In the genomic region with DNA sequence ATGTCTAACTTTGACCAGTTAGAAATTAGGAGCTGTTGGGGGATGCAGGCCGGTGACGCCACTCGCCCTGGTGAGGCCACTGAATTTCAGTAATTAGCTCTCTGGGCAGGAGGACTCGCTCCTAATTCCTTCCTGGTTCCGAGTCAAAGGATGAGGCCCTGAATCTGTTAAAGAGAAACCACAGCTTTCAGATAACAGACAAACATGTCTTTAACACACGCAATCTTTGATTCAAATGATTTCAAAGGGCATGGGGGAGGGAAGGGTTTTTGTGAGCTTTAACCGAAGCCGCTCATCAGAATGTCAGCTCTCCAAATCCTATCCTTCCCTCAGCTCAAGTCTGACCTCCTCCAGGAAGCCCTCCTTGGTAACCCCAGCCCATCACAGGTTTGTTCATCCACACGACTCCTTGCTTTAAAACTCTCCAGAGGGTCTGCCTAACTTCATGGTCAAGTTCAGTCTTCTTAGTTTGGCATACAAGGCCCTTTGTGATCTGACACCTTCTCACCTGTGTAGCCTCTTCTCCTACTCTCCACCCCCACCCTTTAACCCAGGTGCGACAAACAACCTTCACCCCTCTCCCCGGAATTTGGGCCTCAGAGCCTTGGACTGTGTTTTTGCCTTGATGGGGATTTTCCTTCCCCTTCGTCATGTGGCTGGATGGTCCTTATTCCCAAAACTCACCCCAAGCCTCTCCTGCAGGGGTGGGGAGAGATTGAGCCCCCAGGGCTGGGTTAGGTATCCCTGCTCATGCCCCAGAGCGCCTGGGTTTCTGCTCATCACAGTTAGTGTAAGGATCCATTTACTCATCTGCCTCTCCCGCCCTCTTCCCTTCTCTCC, we compare ENCODE assay signal across 1 cellular context.
TF ChIP-seq lines count a peak whose summit lies in the region.

No MANE protein-coding gene starts in this region.

TF ChIP-seq in GM12878, 131 proteins besides CTCF, POLR2A, EP300 and RAD21:
- TF ChIP-seq SUPT20H (IDR thresholded peaks at IDR 0.05; ENCODE audit: borderline replicate concordance, control insufficient read depth, low read depth, low read length) = no peak
- TF ChIP-seq NR2C1 (IDR thresholded peaks at IDR 0.05) = no peak
- no peak for TF ChIP-seq CHD1 (IDR thresholded peaks at IDR 0.05; ENCODE audit: low read depth, low read length)
- no peak for TF ChIP-seq MEF2A (IDR thresholded peaks at IDR 0.05; ENCODE audit: insufficient read depth, low read depth, low read length)
- TF ChIP-seq, protein P1, sequence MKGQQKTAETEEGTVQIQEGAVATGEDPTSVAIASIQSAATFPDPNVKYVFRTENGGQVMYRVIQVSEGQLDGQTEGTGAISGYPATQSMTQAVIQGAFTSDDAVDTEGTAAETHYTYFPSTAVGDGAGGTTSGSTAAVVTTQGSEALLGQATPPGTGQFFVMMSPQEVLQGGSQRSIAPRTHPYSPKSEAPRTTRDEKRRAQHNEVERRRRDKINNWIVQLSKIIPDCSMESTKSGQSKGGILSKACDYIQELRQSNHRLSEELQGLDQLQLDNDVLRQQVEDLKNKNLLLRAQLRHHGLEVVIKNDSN (IDR thresholded peaks at IDR 0.05; ENCODE audit: borderline replicate concordance, extremely low read length, insufficient read depth, low read depth, low read length) = no peak
- no peak for TF ChIP-seq NFXL1 (IDR thresholded peaks at IDR 0.05; ENCODE audit: borderline replicate concordance)
- no peak for TF ChIP-seq PAX5 (IDR thresholded peaks at IDR 0.05; ENCODE audit: borderline replicate concordance, low read depth, low read length)
- TF ChIP-seq CHD2 (IDR thresholded peaks at IDR 0.05; ENCODE audit: borderline replicate concordance, low read depth, low read length) = no peak
- TF ChIP-seq STAT1 (conservative IDR thresholded peaks at IDR 0.05) = no peak
- no peak for TF ChIP-seq FOXM1 (IDR thresholded peaks at IDR 0.05; ENCODE audit: low read depth, low read length)
- no peak for TF ChIP-seq NR2F1 (conservative IDR thresholded peaks at IDR 0.05)
